In genomic region chrX:105701310-105702052, GRCh38 we compare ENCODE assay signal across 13 cellular contexts.
DNase-seq lines count a peak whose midpoint lies in the region; ATAC-seq and TF ChIP-seq lines count a peak whose summit lies in the region.
"Had no signal": no experiment of that assay in that cellular context is flagged by ENCODE, and none has a peak within 500 bp of the region (broad histone marks: within the 10 kb centered on the region; RNA-seq: fewer than 3 reads in every experiment).

No MANE protein-coding gene starts in this region.

- no peak for ATAC-seq in activated naive CD8-positive, alpha-beta T cell treated with anti-CD3 and anti-CD28 coated beads, Interleukin-2, amount 50 U/mL, for 24 hours
- ATAC-seq: gastrocnemius medialis had no signal

- H3K27me3 Mint-ChIP-seq in progenitor cell of endocrine pancreas: no peaks in the 10 kb centered on the region
- H3K27me3 Mint-ChIP-seq in activated naive CD8-positive, alpha-beta T cell treated with anti-CD3 and anti-CD28 coated beads, Interleukin-2, amount 50 U/mL, for 24 hours: no peaks in the 10 kb centered on the region
- H3K27me3 Mint-ChIP-seq: central memory CD8-positive, alpha-beta T cell had no signal

- H3K4me3 ChIP-seq in fibroblast of villous mesenchyme (ENCODE audit: low read depth, low read length): no peak overlapping the region
- H3K4me3 ChIP-seq: gastrocnemius medialis had no signal

- H3K4me1 Mint-ChIP-seq in progenitor cell of endocrine pancreas (ENCODE audit: low read depth): peaks cover 14% of the 10 kb centered on the region
- no peaks in the 10 kb centered on the region for H3K4me1 Mint-ChIP-seq in activated naive CD8-positive, alpha-beta T cell treated with anti-CD3 and anti-CD28 coated beads, Interleukin-2, amount 50 U/mL, for 24 hours
- H3K4me1 Mint-ChIP-seq: central memory CD8-positive, alpha-beta T cell had no signal

- peaks cover 17% of the 10 kb centered on the region for H3K9me3 Mint-ChIP-seq in progenitor cell of endocrine pancreas (ENCODE audit: low read depth)
- peaks cover 5% of the 10 kb centered on the region for H3K9me3 Mint-ChIP-seq in activated naive CD8-positive, alpha-beta T cell treated with anti-CD3 and anti-CD28 coated beads, Interleukin-2, amount 50 U/mL, for 24 hours

- TF ChIP-seq CTCF in fibroblast of villous mesenchyme (IDR thresholded peaks at IDR 0.05; ENCODE audit: insufficient read depth, low read depth, low read length) (peak; percentile 16), progenitor cell of endocrine pancreas (IDR thresholded peaks at IDR 0.05; ENCODE audit: unreplicated experiment) (peak; percentile 34)

- DNase-seq in HCEC 1CT (peak; percentile 32), RKO (ENCODE audit: low spot score) (peak; percentile 47), fibroblast of villous mesenchyme (ENCODE audit: low read depth) (peak; percentile 5), progenitor cell of endocrine pancreas (ENCODE audit: low spot score, unreplicated experiment) (no peak), SHP77 treated with DMSO at 0.1 percent for 48 hours (lab: John Stamatoyannopoulos, UW) (no peak), T-helper 2 cell (no peak)
- DNase-seq in activated naive CD8-positive, alpha-beta T cell treated with anti-CD3 and anti-CD28 coated beads, Interleukin-2, amount 50 U/mL, for 24 hours: no peak
- DNase-seq: activated T-cell treated with anti-CD3 and anti-CD28 coated beads for 4 hours, DMS79 treated with DMSO at 0.1 percent for 48 hours, gastrocnemius medialis, midbrain, NCI-H1092 treated with DMSO at 0.1 percent for 48 hours had no signal

- no peak overlapping the region for H3K4me3 Mint-ChIP-seq in progenitor cell of endocrine pancreas (ENCODE audit: low read depth)
- H3K4me3 Mint-ChIP-seq in activated naive CD8-positive, alpha-beta T cell treated with anti-CD3 and anti-CD28 coated beads, Interleukin-2, amount 50 U/mL, for 24 hours: no peak overlapping the region
- H3K4me3 Mint-ChIP-seq: central memory CD8-positive, alpha-beta T cell had no signal

- H3K36me3 Mint-ChIP-seq in progenitor cell of endocrine pancreas (ENCODE audit: insufficient read depth): no peaks in the 10 kb centered on the region
- no peaks in the 10 kb centered on the region for H3K36me3 Mint-ChIP-seq in activated naive CD8-positive, alpha-beta T cell treated with anti-CD3 and anti-CD28 coated beads, Interleukin-2, amount 50 U/mL, for 24 hours (ENCODE audit: low read depth)

- H3K27ac Mint-ChIP-seq in progenitor cell of endocrine pancreas: no peak overlapping the region
- H3K27ac Mint-ChIP-seq in activated naive CD8-positive, alpha-beta T cell treated with anti-CD3 and anti-CD28 coated beads, Interleukin-2, amount 50 U/mL, for 24 hours: no peak overlapping the region

Comparison
In these comparisons a context has a peak if more than half of its experiments do, and no peak if none do; other contexts are left out.
1. DNase-seq: peak in HCEC 1CT (single experiment), RKO (single experiment) and fibroblast of villous mesenchyme (single experiment); none in progenitor cell of endocrine pancreas (single experiment), activated naive CD8-positive, alpha-beta T cell treated with anti-CD3 and anti-CD28 coated beads, Interleukin-2, amount 50 U/mL, for 24 hours (single experiment), SHP77 treated with DMSO at 0.1 percent for 48 hours (single experiment) and T-helper 2 cell (0 of 5).